ENCODE assay signal across 25 cellular contexts in genomic region chr14:83483063-83483462, GRCh38.
DNase-seq lines count a peak whose midpoint lies in the region; ATAC-seq and TF ChIP-seq lines count a peak whose summit lies in the region.
"Had no signal": no experiment of that assay in that cellular context is flagged by ENCODE, and none has a peak within 500 bp of the region (broad histone marks: within the 10 kb centered on the region; RNA-seq: fewer than 3 reads in every experiment).

No MANE protein-coding gene starts in this region.

- H3K4me3 ChIP-seq in AG04450 (ENCODE audit: low read depth, low read length) (no peak overlapping the region), brain microvascular endothelial cell (ENCODE audit: low read depth, low read length) (no peak overlapping the region)
- H3K4me3 ChIP-seq: lower lobe of right lung, MG63 had no signal

- TF ChIP-seq CTCF in AG04450 (IDR thresholded peaks at IDR 0.05; ENCODE audit: low read depth, low read length) (no peak), brain microvascular endothelial cell (IDR thresholded peaks at IDR 0.05; ENCODE audit: low read depth, low read length, missing control alignments) (no peak), foreskin keratinocyte (conservative IDR thresholded peaks at IDR 0.05) (no peak)

- H3K27me3 Mint-ChIP-seq in T-helper 17 cell, result no peaks in the 10 kb centered on the region

- peak; percentile 11 for DNase-seq in AG04450 (ENCODE audit: low read depth, low spot score)
- DNase-seq in LHCN-M2 (ENCODE audit: low read depth), result peak; percentile 53
- peak; percentile 57 for DNase-seq in brain microvascular endothelial cell
- DNase-seq in foreskin keratinocyte, result peak in 1 of 2 donors; percentile 47
- DNase-seq in T-helper 9 cell, result no peak
- DNase-seq in T-helper 17 cell, result no peak
- no peak for DNase-seq in stimulated activated CD4-positive, alpha-beta T cell treated with anti-CD3 and anti-CD28 coated beads, Interleukin-2, amount 100 ng/mL, for 24 hours
- DNase-seq: activated CD4-positive, alpha-beta T cell treated with anti-CD3 and anti-CD28 coated beads, Interleukin-2, amount 50 U/mL, for 48 hours; activated gamma-delta T cell; Caco-2; endodermal cell; foreskin melanocyte; hypothalamus; lower lobe of right lung; MG63; NCI-H146; NCI-H69; stimulated activated CD8-positive, alpha-beta memory T cell treated with anti-CD3 and anti-CD28 coated beads, Interleukin-4, amount 100 ng/mL, for 48 hours; WERI-Rb-1 had no signal

- H3K36me3 ChIP-seq in brain microvascular endothelial cell (replicated peaks), result no peaks in the 10 kb centered on the region
- H3K36me3 ChIP-seq: lower lobe of right lung, MG63, neutrophil, WERI-Rb-1 had no signal

- no peak overlapping the region for H3K27ac Mint-ChIP-seq in T-helper 17 cell
- H3K27ac Mint-ChIP-seq: endodermal cell; T-helper 1 cell treated with Interleukin-12 subunit alpha and Interleukin-12 subunit beta and Interleukin-4 antibody, amounts not matched to agents 30 μg/mL and 1 μg/mL, for 36 hours had no signal

- H3K27me3 ChIP-seq in AG04450 (ENCODE audit: control insufficient read depth, insufficient read depth, low read length) (no peaks in the 10 kb centered on the region), brain microvascular endothelial cell (replicated peaks) (no peaks in the 10 kb centered on the region), foreskin keratinocyte (no peaks in the 10 kb centered on the region)
- H3K27me3 ChIP-seq: MG63, neutrophil had no signal

- no peaks in the 10 kb centered on the region for H3K36me3 Mint-ChIP-seq in T-helper 17 cell (ENCODE audit: low read depth)

- H3K27ac ChIP-seq in AG04450 (ENCODE audit: low read depth, low read length) (no peak overlapping the region), brain microvascular endothelial cell (peak overlapping the region; percentile 16), foreskin keratinocyte (no peak overlapping the region)
- H3K27ac ChIP-seq: 22Rv1, HL-60, lower lobe of right lung, neutrophil, WERI-Rb-1 had no signal

- in situ Hi-C loops in brain microvascular endothelial cell (cut with HindIII; ENCODE audit: low pct_ligation_motif_present, low sequenced_read_pairs), result no loop called here

- CTCF ChIA-PET in AG04450 (lab: Charles Lee), result interaction anchor here (1.2 to 1.5 kb wide), 2 partner anchors 15 to 182 kb away, joined by 3 to 6 read pairs; no protein-coding TSS in a partner anchor

- H3K4me3 Mint-ChIP-seq in T-helper 17 cell, result no peak overlapping the region
- H3K4me3 Mint-ChIP-seq: endodermal cell; T-helper 1 cell treated with Interleukin-12 subunit alpha and Interleukin-12 subunit beta and Interleukin-4 antibody, amounts not matched to agents 30 μg/mL and 1 μg/mL, for 36 hours had no signal

- POLR2A ChIA-PET in AG04450 (lab: Yijun Ruan, JAX), result interaction anchor here (0.8 kb wide), 1 partner anchor 11 kb away, joined by 3 read pairs; no protein-coding TSS in a partner anchor

- H3K9me3 ChIP-seq in AG04450 (ENCODE audit: control insufficient read depth, insufficient read depth, low read length) (no peaks in the 10 kb centered on the region), T-helper 17 cell (ENCODE audit: control insufficient read depth, low read length, poor library complexity, severe bottlenecking) (no peaks in the 10 kb centered on the region)
- H3K9me3 ChIP-seq: lower lobe of right lung, MG63 had no signal

- H3K4me1 ChIP-seq in foreskin keratinocyte, result no peaks in the 10 kb centered on the region
- H3K4me1 ChIP-seq: Caco-2, lower lobe of right lung had no signal

- H3K4me1 Mint-ChIP-seq in T-helper 17 cell, result no peaks in the 10 kb centered on the region
- H3K4me1 Mint-ChIP-seq: endodermal cell had no signal

- ATAC-seq in foreskin keratinocyte, result peak; percentile 31
- no peak for ATAC-seq in HG02571 (IDR thresholded peaks at IDR 0.05; ENCODE audit: unreplicated experiment)
- ATAC-seq in T-helper 17 cell, result no peak
- ATAC-seq: lower lobe of right lung, Right ventricle myocardium inferior had no signal

Comparison
In these comparisons a context has a peak if more than half of its experiments do, and no peak if none do; other contexts are left out.
1. DNase-seq: peak in AG04450 (single experiment), LHCN-M2 (single experiment) and brain microvascular endothelial cell (single experiment); none in T-helper 9 cell (single experiment), T-helper 17 cell (0 of 3) and stimulated activated CD4-positive, alpha-beta T cell treated with anti-CD3 and anti-CD28 coated beads, Interleukin-2, amount 100 ng/mL, for 24 hours (0 of 2).